21 cellular contexts compared by ENCODE assay signal in the genomic region with DNA sequence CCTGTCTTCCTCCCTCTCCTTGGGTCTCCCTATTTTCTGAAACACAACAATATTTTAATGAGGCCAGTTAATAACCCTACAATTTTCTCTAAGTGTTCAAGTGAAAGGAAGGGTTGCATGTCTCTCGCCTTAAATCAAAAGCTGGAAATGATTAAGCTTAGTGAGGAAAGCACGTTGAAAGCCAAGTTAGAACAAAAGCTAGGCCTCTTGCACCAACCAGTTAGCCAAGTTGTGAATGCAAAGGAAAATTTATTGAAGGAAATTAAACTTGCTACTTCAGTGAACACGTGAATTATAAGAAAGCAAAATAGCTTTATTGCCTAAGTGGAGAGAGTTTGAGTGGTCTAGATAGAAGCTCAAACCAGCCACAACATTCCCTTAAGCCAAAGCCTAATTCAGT.
"Had no signal": no experiment of that assay in that cellular context is flagged by ENCODE, and none has a peak within 500 bp of the region (broad histone marks: within the 10 kb centered on the region; RNA-seq: fewer than 3 reads in every experiment).

No MANE protein-coding gene starts in this region.

- H3K27me3 ChIP-seq: ascending aorta, colonic mucosa, transverse colon had no signal

- H3K4me1 ChIP-seq: ascending aorta, colonic mucosa, transverse colon had no signal

- ATAC-seq: activated CD4-positive, CD25-positive, alpha-beta regulatory T cell treated with anti-CD3 and anti-CD28 coated beads, Interleukin-2, amount 50 U/mL, for 24 hours; activated T-cell treated with anti-CD3 and anti-CD28 coated beads, Interleukin-2, amount 50 U/mL, for 4 hours; left lobe of liver had no signal

- DNase-seq: activated CD4-positive, alpha-beta T cell treated with anti-CD3 and anti-CD28 coated beads, Interleukin-2, amount 10 ng/mL, durations not matched to agents 7 days and 5 days; activated CD8-positive, alpha-beta memory T cell treated with anti-CD3 and anti-CD28 coated beads, Interleukin-2, amount 50 U/mL, for 4 hours; activated effector memory CD4-positive, alpha-beta T cell treated with anti-CD3 and anti-CD28 coated beads, Interleukin-2, amount 50 U/mL, for 16 hours; activated naive CD4-positive, alpha-beta T cell treated with anti-CD3 and anti-CD28 coated beads, Interleukin-2, amount 50 U/mL, for 16 hours; activated T-cell treated with anti-CD3 and anti-CD28 coated beads, Interleukin-2, amount 50 U/mL, for 4 hours; colonic mucosa; hippocampal formation; islet precursor cell; occipital lobe; posterior cingulate gyrus; retina; stimulated activated CD4-positive, alpha-beta T cell treated with anti-CD3 and anti-CD28 coated beads, Interleukin-12 subunit alpha, Interleukin-12 subunit beta, amount 100 ng/mL, for 4 hours; stimulated activated CD4-positive, alpha-beta T cell treated with anti-CD3 and anti-CD28 coated beads, Interleukin-1b, Interleukin-23, amount 100 ng/mL, for 48 hours; stimulated activated naive CD4-positive, alpha-beta T cell treated with Interleukin-2 at 50 U/mL for 16 hours; substantia nigra; T1000; transverse colon had no signal

- H3K36me3 ChIP-seq: ascending aorta, colonic mucosa, transverse colon had no signal

- H3K27ac Mint-ChIP-seq: activated CD4-positive, alpha-beta T cell treated with anti-CD3 and anti-CD28 coated beads, Interleukin-2, amount 10 ng/mL, durations not matched to agents 7 days and 5 days had no signal

- H3K4me3 Mint-ChIP-seq: activated CD4-positive, alpha-beta T cell treated with anti-CD3 and anti-CD28 coated beads, Interleukin-2, amount 10 ng/mL, durations not matched to agents 7 days and 5 days; activated T-cell treated with anti-CD3 and anti-CD28 coated beads, Interleukin-2, amount 50 U/mL, for 4 hours; central memory CD8-positive, alpha-beta T cell had no signal

- H3K4me1 Mint-ChIP-seq: activated CD4-positive, alpha-beta T cell treated with anti-CD3 and anti-CD28 coated beads, Interleukin-2, amount 10 ng/mL, durations not matched to agents 7 days and 5 days; central memory CD8-positive, alpha-beta T cell had no signal

- H3K9me3 Mint-ChIP-seq: activated CD4-positive, alpha-beta T cell treated with anti-CD3 and anti-CD28 coated beads, Interleukin-2, amount 10 ng/mL, durations not matched to agents 7 days and 5 days; activated T-cell treated with anti-CD3 and anti-CD28 coated beads, Interleukin-2, amount 50 U/mL, for 4 hours; central memory CD8-positive, alpha-beta T cell had no signal

- H3K9me3 ChIP-seq: ascending aorta, colonic mucosa, transverse colon had no signal

- H3K27me3 Mint-ChIP-seq: activated CD4-positive, alpha-beta T cell treated with anti-CD3 and anti-CD28 coated beads, Interleukin-2, amount 10 ng/mL, durations not matched to agents 7 days and 5 days; central memory CD8-positive, alpha-beta T cell had no signal

- H3K4me3 ChIP-seq: ascending aorta, colonic mucosa, transverse colon had no signal

- H3K27ac ChIP-seq: ascending aorta, colonic mucosa, transverse colon had no signal
